In genomic region chr7:84188811-84189405, GRCh38 we compare ENCODE assay signal across 10 cellular contexts. TPM values are rescaled to one million over a fixed set of nuclear protein-coding genes. Genes with fewer than 3 reads are reported as not detected.
DNase-seq lines count a peak whose midpoint lies in the region; ATAC-seq, FAIRE-seq and TF ChIP-seq lines count a peak whose summit lies in the region.
"Had no signal": no experiment of that assay in that cellular context is flagged by ENCODE, and none has a peak within 500 bp of the region (broad histone marks: within the 10 kb centered on the region; RNA-seq: fewer than 3 reads in every experiment).

No MANE protein-coding gene starts in this region.

- no peaks in the 10 kb centered on the region for H3K36me3 ChIP-seq in hepatocyte (replicated peaks; ENCODE audit: insufficient read depth, low read depth)
- H3K36me3 ChIP-seq in suprapubic skin: no peaks in the 10 kb centered on the region

- ATAC-seq in GM18861 (IDR thresholded peaks at IDR 0.05; ENCODE audit: unreplicated experiment) (no peak), GM18870 (IDR thresholded peaks at IDR 0.05; ENCODE audit: unreplicated experiment) (no peak)
- ATAC-seq: activated naive CD4-positive, alpha-beta T cell treated with anti-CD3 and anti-CD28 coated beads, Interleukin-2, amount 50 U/mL, for 72 hours had no signal

- peaks cover 13% of the 10 kb centered on the region for H3K4me1 ChIP-seq in hepatocyte (ENCODE audit: insufficient read depth)
- no peaks in the 10 kb centered on the region for H3K4me1 ChIP-seq in suprapubic skin

- H3K9me2 ChIP-seq in hepatocyte (replicated peaks; ENCODE audit: insufficient read depth): no peaks in the 10 kb centered on the region

- CTCF ChIA-PET in AG04450 (lab: Charles Lee): interaction anchor here (0.7 to 4.8 kb wide), 2 partner anchors 138 to 253 kb away, joined by 3 to 23 read pairs; no protein-coding TSS in a partner anchor

- no peak for TF ChIP-seq POLR2A in H54 (IDR thresholded peaks at IDR 0.05; ENCODE audit: low read depth, low read length)
- no peak for TF ChIP-seq POLR2A in suprapubic skin (IDR thresholded peaks at IDR 0.05)

- H3K4me3 ChIP-seq in AG04450 (ENCODE audit: low read depth, low read length) (no peak overlapping the region; the same call in 1 of the 2 replicates), hepatocyte (no peak overlapping the region), suprapubic skin (no peak overlapping the region)
- H3K4me3 ChIP-seq: lung had no signal

- H3K79me2 ChIP-seq in hepatocyte: peaks cover 95% of the 10 kb centered on the region

- H4K20me1 ChIP-seq in hepatocyte (ENCODE audit: insufficient read depth, poor library complexity, severe bottlenecking): no peaks in the 10 kb centered on the region

- H3K27ac ChIP-seq in AG04450 (ENCODE audit: low read depth, low read length) (no peak overlapping the region), hepatocyte (no peak overlapping the region), suprapubic skin (no peak overlapping the region)

- no peak for TF ChIP-seq EP300 in suprapubic skin (IDR thresholded peaks at IDR 0.05)

- peak; percentile 51 for TF ChIP-seq CTCF in AG04450 (IDR thresholded peaks at IDR 0.05; ENCODE audit: low read depth, low read length)
- TF ChIP-seq CTCF in hepatocyte (IDR thresholded peaks at IDR 0.05; ENCODE audit: poor library complexity): peak; percentile 54
- no peak for TF ChIP-seq CTCF in suprapubic skin (IDR thresholded peaks at IDR 0.05)

- no peak overlapping the region for H2AFZ ChIP-seq in hepatocyte

- peak overlapping the region; percentile 76 for H3K4me2 ChIP-seq in hepatocyte

- H3K27me3 ChIP-seq in AG04450 (ENCODE audit: control insufficient read depth, insufficient read depth, low read length) (no peaks in the 10 kb centered on the region), hepatocyte (no peaks in the 10 kb centered on the region), suprapubic skin (no peaks in the 10 kb centered on the region)

- POLR2A ChIA-PET in AG04450 (lab: Yijun Ruan, JAX): no interaction called here

- no peak for DNase-seq in AG04450 (ENCODE audit: low read depth, low spot score)
- DNase-seq in H54 (ENCODE audit: insufficient read length, low spot score): no peak
- DNase-seq in SK-N-DZ (ENCODE audit: low spot score): peak; percentile 21
- no peak for DNase-seq in hepatocyte (ENCODE audit: low spot score)
- DNase-seq in suprapubic skin (ENCODE audit: low spot score in 2 of 2): no peak
- DNase-seq in NOMO-1 (lab: John Stamatoyannopoulos, UW; ENCODE audit: unreplicated experiment in 2 of 2): no peak

- FAIRE-seq in H54 (lab: Jason Lieb, UNC): peak; percentile 50

- H3K9me3 ChIP-seq in AG04450 (ENCODE audit: control insufficient read depth, insufficient read depth, low read length) (no peaks in the 10 kb centered on the region), hepatocyte (ENCODE audit: low read depth) (no peaks in the 10 kb centered on the region), suprapubic skin (no peaks in the 10 kb centered on the region)

RNA-seq across cellular contexts. Expression of gene SEMA3A, which starts 5.7 kb away (rescaled TPM):
- polyA plus RNA-seq in AG04450 (2011; rRNA removed) (61.9 and 80.2 TPM in 2 replicates), hepatocyte (19.3 and 20.2 TPM in 2 replicates)
- polyA minus RNA-seq in AG04450 (2011; rRNA and poly(A)+ RNA removed): 69.2 and 114 TPM in 2 replicates
- polyA plus RNA-seq in SK-N-DZ (2014; cell fraction: cytosol; rRNA removed): 3.8 and 5.8 TPM in 2 replicates
- 3.2 and 4.4 TPM in 2 replicates for polyA plus RNA-seq in SK-N-DZ (2014; cell fraction: nucleus; rRNA removed)
- total RNA-seq in hepatocyte (64.6 and 72.3 TPM in 2 replicates), suprapubic skin (1 to 10 TPM; 1.1 to 7.3 (median 3.2) TPM)

Comparison
In these comparisons a context has a peak if more than half of its experiments do, and no peak if none do; other contexts are left out.
1. CTCF ChIP-seq: peak in AG04450 (single experiment) and hepatocyte (single experiment); none in suprapubic skin (0 of 2).